20 cellular contexts compared by ENCODE assay signal in genomic region chr22:44400763-44401060, GRCh38.
"Had no signal": no experiment of that assay in that cellular context is flagged by ENCODE, and none has a peak within 500 bp of the region (broad histone marks: within the 10 kb centered on the region; RNA-seq: fewer than 3 reads in every experiment).

No MANE protein-coding gene starts in this region.

- DNase-seq: activated CD4-positive, alpha-beta T cell treated with anti-CD3 and anti-CD28 coated beads, Interleukin-2, amount 10 ng/mL, durations not matched to agents 7 days and 5 days; activated CD8-positive, alpha-beta T cell treated with anti-CD3 and anti-CD28 coated beads for 36 hours; activated gamma-delta T cell; activated naive CD8-positive, alpha-beta T cell treated with anti-CD3 and anti-CD28 coated beads, Interleukin-2, amount 50 U/mL, for 24 hours; colonic mucosa; esophagus squamous epithelium; midbrain; stimulated activated CD4-positive, alpha-beta T cell treated with anti-CD3 and anti-CD28 coated beads, Interleukin-4, amount 100 ng/mL, for 1 hour; stimulated activated naive CD4-positive, alpha-beta T cell; trophoblast cell had no signal

- ATAC-seq: activated CD8-positive, alpha-beta memory T cell treated with anti-CD3 and anti-CD28 coated beads, Interleukin-2, amount 10 ng/mL, durations not matched to agents 7 days and 5 days; activated CD8-positive, alpha-beta T cell treated with anti-CD3 and anti-CD28 coated beads for 36 hours; activated naive CD8-positive, alpha-beta T cell treated with anti-CD3 and anti-CD28 coated beads, Interleukin-2, amount 50 U/mL, for 24 hours; gastroesophageal sphincter; heart left ventricle; sciatic nerve; T-helper 17 cell had no signal

- H3K27me3 ChIP-seq: colonic mucosa, testis, uterus had no signal

- H3K27me3 Mint-ChIP-seq: activated CD4-positive, alpha-beta T cell treated with anti-CD3 and anti-CD28 coated beads, Interleukin-2, amount 10 ng/mL, durations not matched to agents 7 days and 5 days; activated CD8-positive, alpha-beta memory T cell treated with anti-CD3 and anti-CD28 coated beads, Interleukin-2, amount 10 ng/mL, durations not matched to agents 7 days and 5 days; activated CD8-positive, alpha-beta T cell treated with anti-CD3 and anti-CD28 coated beads for 36 hours; activated naive CD8-positive, alpha-beta T cell treated with anti-CD3 and anti-CD28 coated beads, Interleukin-2, amount 50 U/mL, for 24 hours had no signal

- H3K36me3 Mint-ChIP-seq: activated CD8-positive, alpha-beta memory T cell treated with anti-CD3 and anti-CD28 coated beads, Interleukin-2, amount 10 ng/mL, durations not matched to agents 7 days and 5 days had no signal

- H3K4me3 ChIP-seq: colonic mucosa, esophagus squamous epithelium, gastroesophageal sphincter, heart left ventricle, testis, uterus had no signal

- H3K27ac ChIP-seq: colonic mucosa, esophagus squamous epithelium, gastroesophageal sphincter, heart left ventricle, uterus had no signal

- H3K4me1 Mint-ChIP-seq: activated CD4-positive, alpha-beta T cell treated with anti-CD3 and anti-CD28 coated beads, Interleukin-2, amount 10 ng/mL, durations not matched to agents 7 days and 5 days; activated CD8-positive, alpha-beta memory T cell treated with anti-CD3 and anti-CD28 coated beads, Interleukin-2, amount 10 ng/mL, durations not matched to agents 7 days and 5 days; activated naive CD8-positive, alpha-beta T cell treated with anti-CD3 and anti-CD28 coated beads, Interleukin-2, amount 50 U/mL, for 24 hours had no signal

- H3K9me3 ChIP-seq: colonic mucosa, esophagus squamous epithelium, gastroesophageal sphincter, heart left ventricle, testis, uterus had no signal

- H3K4me3 Mint-ChIP-seq: activated CD4-positive, alpha-beta T cell treated with anti-CD3 and anti-CD28 coated beads, Interleukin-2, amount 10 ng/mL, durations not matched to agents 7 days and 5 days; activated CD8-positive, alpha-beta memory T cell treated with anti-CD3 and anti-CD28 coated beads, Interleukin-2, amount 10 ng/mL, durations not matched to agents 7 days and 5 days; activated CD8-positive, alpha-beta T cell treated with anti-CD3 and anti-CD28 coated beads for 36 hours; activated naive CD8-positive, alpha-beta T cell treated with anti-CD3 and anti-CD28 coated beads, Interleukin-2, amount 50 U/mL, for 24 hours; activated T-helper 1 cell treated with anti-CD3 and anti-CD28 coated beads, Interleukin-12 subunit alpha, Interleukin-12 subunit beta, Interleukin-2, Interleukin-4 antibody, amounts not matched to agents 30 ng/mL and 10 ng/mL and 1 ng/mL, durations not matched to agents 14 hours and 24 hours and 36 hours; central memory CD8-positive, alpha-beta T cell; nephron; T-helper 17 cell had no signal

- H3K4me1 ChIP-seq: colonic mucosa, esophagus squamous epithelium, gastroesophageal sphincter, heart left ventricle, uterus had no signal

- H3K27ac Mint-ChIP-seq: activated CD4-positive, alpha-beta T cell treated with anti-CD3 and anti-CD28 coated beads, Interleukin-2, amount 10 ng/mL, durations not matched to agents 7 days and 5 days; activated CD8-positive, alpha-beta memory T cell treated with anti-CD3 and anti-CD28 coated beads, Interleukin-2, amount 10 ng/mL, durations not matched to agents 7 days and 5 days; activated CD8-positive, alpha-beta T cell treated with anti-CD3 and anti-CD28 coated beads for 36 hours; activated naive CD8-positive, alpha-beta T cell treated with anti-CD3 and anti-CD28 coated beads, Interleukin-2, amount 50 U/mL, for 24 hours; activated T-helper 1 cell treated with anti-CD3 and anti-CD28 coated beads, Interleukin-12 subunit alpha, Interleukin-12 subunit beta, Interleukin-2, Interleukin-4 antibody, amounts not matched to agents 30 ng/mL and 10 ng/mL and 1 ng/mL, durations not matched to agents 14 hours and 24 hours and 36 hours; T-helper 17 cell had no signal

- H3K36me3 ChIP-seq: colonic mucosa, esophagus squamous epithelium, gastroesophageal sphincter, heart left ventricle, uterus had no signal

- H3K9me3 Mint-ChIP-seq: activated CD4-positive, alpha-beta T cell treated with anti-CD3 and anti-CD28 coated beads, Interleukin-2, amount 10 ng/mL, durations not matched to agents 7 days and 5 days; activated CD8-positive, alpha-beta T cell treated with anti-CD3 and anti-CD28 coated beads for 36 hours; activated naive CD8-positive, alpha-beta T cell treated with anti-CD3 and anti-CD28 coated beads, Interleukin-2, amount 50 U/mL, for 24 hours; activated T-helper 1 cell treated with anti-CD3 and anti-CD28 coated beads, Interleukin-12 subunit alpha, Interleukin-12 subunit beta, Interleukin-2, Interleukin-4 antibody, amounts not matched to agents 30 ng/mL and 10 ng/mL and 1 ng/mL, durations not matched to agents 14 hours and 24 hours and 36 hours; central memory CD8-positive, alpha-beta T cell; nephron had no signal
